ENCODE assay signal across 29 cellular contexts in the genomic region with DNA sequence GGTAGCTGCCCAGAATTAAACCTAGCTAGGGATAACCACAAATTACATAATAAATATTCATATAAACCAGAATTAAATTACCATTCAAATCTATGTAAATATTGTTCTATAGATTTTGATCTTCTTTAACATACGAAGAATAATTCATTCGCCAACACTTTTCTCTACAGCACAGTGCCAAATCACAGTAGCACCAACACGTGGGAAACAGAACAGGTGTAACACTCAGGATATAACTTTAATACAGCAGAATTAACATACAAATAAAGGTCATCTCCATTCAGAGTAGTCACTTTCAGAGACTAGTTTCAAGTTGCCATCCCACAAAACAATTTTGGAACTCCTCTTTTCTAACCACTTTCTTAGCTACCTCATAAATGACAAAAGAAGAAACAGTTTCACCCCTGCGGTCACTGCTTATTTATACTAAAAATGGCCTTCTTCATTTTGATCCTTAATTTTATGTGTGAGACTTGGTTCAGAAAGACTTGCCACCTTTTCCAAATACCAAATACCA.
"Had no signal": no experiment of that assay in that cellular context is flagged by ENCODE, and none has a peak within 500 bp of the region (broad histone marks: within the 10 kb centered on the region; RNA-seq: fewer than 3 reads in every experiment).

No MANE protein-coding gene starts in this region.

- H3K9me3 Mint-ChIP-seq: mesothelial cell of epicardium; natural killer cell treated with Interleukin-12 subunit alpha and Interleukin-12 subunit beta and Interleukin-15 and Interleukin-18, amount 100 ng/mL, for 72 hours; neural crest cell; stimulated activated effector memory CD8-positive, alpha-beta T cell treated with anti-CD3 and anti-CD28 coated beads, Interleukin-12 subunit alpha, Interleukin-12 subunit beta, amount 100 ng/mL, for 72 hours had no signal

- FAIRE-seq: endothelial cell of umbilical vein, islet of Langerhans had no signal

- ATAC-seq: foreskin keratinocyte; gastroesophageal sphincter; heart left ventricle; left cardiac atrium; left lung; mucosa of descending colon; natural killer cell treated with Interleukin-12 subunit alpha and Interleukin-12 subunit beta and Interleukin-15 and Interleukin-18, amount 100 ng/mL, for 72 hours; psoas muscle; right cardiac atrium; stimulated activated effector memory CD8-positive, alpha-beta T cell treated with anti-CD3 and anti-CD28 coated beads, Interleukin-12 subunit alpha, Interleukin-12 subunit beta, amount 100 ng/mL, for 72 hours had no signal

- H3K27ac Mint-ChIP-seq: mesothelial cell of epicardium; stimulated activated effector memory CD8-positive, alpha-beta T cell treated with anti-CD3 and anti-CD28 coated beads, Interleukin-12 subunit alpha, Interleukin-12 subunit beta, amount 100 ng/mL, for 72 hours had no signal

- H3K4me3 ChIP-seq: esophagus muscularis mucosa, gastroesophageal sphincter, heart left ventricle, left lung, mucosa of descending colon, psoas muscle, sigmoid colon, stomach, thyroid gland, vagina had no signal

- H3K4me3 Mint-ChIP-seq: mesothelial cell of epicardium; naive B cell; natural killer cell treated with Interleukin-12 subunit alpha and Interleukin-12 subunit beta and Interleukin-15 and Interleukin-18, amount 100 ng/mL, for 72 hours; neural crest cell; stimulated activated effector memory CD8-positive, alpha-beta T cell treated with anti-CD3 and anti-CD28 coated beads, Interleukin-12 subunit alpha, Interleukin-12 subunit beta, amount 100 ng/mL, for 72 hours had no signal

- DNase-seq: dermis blood vessel endothelial cell; effector memory CD4-positive, alpha-beta T cell; heart left ventricle; hippocampal formation; left cardiac atrium; left lung; mesenchymal stem cell; mucosa of descending colon; naive B cell; posterior cingulate gyrus; psoas muscle; right cardiac atrium; sigmoid colon; stimulated activated CD4-positive, alpha-beta T cell treated with anti-CD3 and anti-CD28 coated beads, Interleukin-2, amount 100 ng/mL, for 24 hours; stimulated activated CD4-positive, alpha-beta T cell treated with anti-CD3 and anti-CD28 coated beads, Interleukin-4, amount 100 ng/mL, for 24 hours; stimulated activated naive CD4-positive, alpha-beta T cell treated with Interleukin-2 at 50 U/mL for 16 hours; stomach; thyroid gland; trophoblast cell had no signal

- H3K36me3 ChIP-seq: esophagus muscularis mucosa, gastroesophageal sphincter, heart left ventricle, left lung, sigmoid colon, stomach, thyroid gland, vagina had no signal

- H3K27me3 ChIP-seq: esophagus muscularis mucosa, foreskin keratinocyte, gastroesophageal sphincter, heart left ventricle, left lung, sigmoid colon, stomach, thyroid gland, vagina had no signal

- H3K27ac ChIP-seq: esophagus muscularis mucosa, foreskin keratinocyte, gastroesophageal sphincter, heart left ventricle, psoas muscle, sigmoid colon, stomach, thyroid gland, vagina had no signal

- H3K9me3 ChIP-seq: esophagus muscularis mucosa, gastroesophageal sphincter, heart left ventricle, left lung, mucosa of descending colon, psoas muscle, sigmoid colon, stomach, thyroid gland, vagina had no signal

- H3K36me3 Mint-ChIP-seq: natural killer cell treated with Interleukin-12 subunit alpha and Interleukin-12 subunit beta and Interleukin-15 and Interleukin-18, amount 100 ng/mL, for 72 hours; stimulated activated effector memory CD8-positive, alpha-beta T cell treated with anti-CD3 and anti-CD28 coated beads, Interleukin-12 subunit alpha, Interleukin-12 subunit beta, amount 100 ng/mL, for 72 hours had no signal

- H3K27me3 Mint-ChIP-seq: naive B cell; natural killer cell treated with Interleukin-12 subunit alpha and Interleukin-12 subunit beta and Interleukin-15 and Interleukin-18, amount 100 ng/mL, for 72 hours had no signal
